1 cellular context compared by ENCODE assay signal in the genomic region with DNA sequence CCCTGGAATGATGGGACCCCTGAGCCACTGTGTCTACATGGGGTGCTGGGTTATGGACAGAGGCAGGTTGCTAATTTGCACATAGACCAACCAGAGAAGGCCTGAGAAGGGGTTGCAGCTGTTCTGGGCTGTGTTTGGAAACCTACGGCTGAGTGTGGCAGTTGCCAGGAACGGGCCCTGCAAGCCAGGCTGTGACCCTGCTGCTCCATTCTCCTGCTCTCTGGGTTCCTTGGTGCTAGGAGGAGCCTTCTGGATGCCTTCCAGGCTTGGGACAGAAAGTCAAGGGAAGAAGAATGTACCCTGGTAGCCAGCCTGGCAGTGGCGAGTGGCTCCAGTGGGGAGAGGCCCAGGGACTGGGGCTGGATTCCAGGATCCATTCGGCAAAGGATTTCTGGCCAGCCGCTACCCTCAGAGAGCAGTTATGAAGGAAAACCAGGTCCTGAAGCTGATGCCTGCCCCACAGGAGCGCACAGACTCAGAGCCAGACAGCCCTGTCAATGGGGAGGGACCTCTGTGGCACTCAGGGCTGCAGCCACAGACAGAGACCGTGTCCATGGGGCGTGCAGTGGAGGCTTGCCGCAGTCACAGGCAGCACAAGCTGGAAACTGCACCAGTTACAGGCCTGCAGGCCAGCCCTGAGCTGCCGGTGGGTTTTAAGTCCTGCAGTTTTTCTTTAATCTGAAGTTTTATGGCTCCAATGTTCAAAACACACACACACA.
TF ChIP-seq lines count a peak whose summit lies in the region.

No MANE protein-coding gene starts in this region.

TF ChIP-seq in GM12878, 131 proteins besides CTCF, POLR2A, EP300 and RAD21 (continued from another document):
- TF ChIP-seq, protein P1, sequence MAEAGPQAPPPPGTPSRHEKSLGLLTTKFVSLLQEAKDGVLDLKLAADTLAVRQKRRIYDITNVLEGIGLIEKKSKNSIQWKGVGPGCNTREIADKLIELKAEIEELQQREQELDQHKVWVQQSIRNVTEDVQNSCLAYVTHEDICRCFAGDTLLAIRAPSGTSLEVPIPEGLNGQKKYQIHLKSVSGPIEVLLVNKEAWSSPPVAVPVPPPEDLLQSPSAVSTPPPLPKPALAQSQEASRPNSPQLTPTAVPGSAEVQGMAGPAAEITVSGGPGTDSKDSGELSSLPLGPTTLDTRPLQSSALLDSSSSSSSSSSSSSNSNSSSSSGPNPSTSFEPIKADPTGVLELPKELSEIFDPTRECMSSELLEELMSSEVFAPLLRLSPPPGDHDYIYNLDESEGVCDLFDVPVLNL (IDR thresholded peaks at IDR 0.05; ENCODE audit: low read depth, low read length): no peak
- TF ChIP-seq CBFB (IDR thresholded peaks at IDR 0.05; ENCODE audit: low read depth) (no peak), DPF2 (IDR thresholded peaks at IDR 0.05) (no peak), TBL1XR1 (IDR thresholded peaks at IDR 0.05; ENCODE audit: low read depth, low read length) (no peak), MXI1 (IDR thresholded peaks at IDR 0.05; ENCODE audit: low read depth, low read length) (no peak), RBBP5 (conservative IDR thresholded peaks at IDR 0.05) (no peak), LARP7 (IDR thresholded peaks at IDR 0.05) (no peak), SMC3 (IDR thresholded peaks at IDR 0.05; ENCODE audit: borderline replicate concordance, low read length) (no peak), RAD51 (IDR thresholded peaks at IDR 0.05) (no peak)
- TF ChIP-seq, protein P2, sequence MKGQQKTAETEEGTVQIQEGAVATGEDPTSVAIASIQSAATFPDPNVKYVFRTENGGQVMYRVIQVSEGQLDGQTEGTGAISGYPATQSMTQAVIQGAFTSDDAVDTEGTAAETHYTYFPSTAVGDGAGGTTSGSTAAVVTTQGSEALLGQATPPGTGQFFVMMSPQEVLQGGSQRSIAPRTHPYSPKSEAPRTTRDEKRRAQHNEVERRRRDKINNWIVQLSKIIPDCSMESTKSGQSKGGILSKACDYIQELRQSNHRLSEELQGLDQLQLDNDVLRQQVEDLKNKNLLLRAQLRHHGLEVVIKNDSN (IDR thresholded peaks at IDR 0.05; ENCODE audit: borderline replicate concordance, extremely low read length, insufficient read depth, low read depth, low read length): no peak
